1 cellular context compared by ENCODE assay signal in the genomic region with DNA sequence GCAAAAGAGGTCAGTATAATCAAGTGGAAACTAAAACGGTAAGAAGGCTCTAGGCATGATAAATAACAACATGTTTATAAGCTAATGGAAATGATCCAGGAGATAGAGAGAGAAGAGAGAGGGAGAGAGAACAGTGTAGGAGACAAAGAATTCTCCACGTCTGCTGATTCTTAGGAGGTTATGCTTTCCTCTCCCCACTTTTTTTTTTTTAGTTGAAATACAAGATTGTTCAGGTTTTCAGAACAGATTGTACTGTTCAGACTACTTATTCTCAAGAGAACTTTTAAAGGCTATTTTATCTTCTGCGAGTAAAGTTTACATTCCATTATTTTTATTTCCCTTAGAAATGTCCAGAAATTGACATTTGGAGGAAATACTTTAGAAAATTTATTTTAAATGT.
TF ChIP-seq lines count a peak whose summit lies in the region.

No MANE protein-coding gene starts in this region.

TF ChIP-seq in IMR-90, 13 proteins besides CTCF, POLR2A, EP300 and RAD21:
- TF ChIP-seq FOS (IDR thresholded peaks at IDR 0.05; ENCODE audit: low read depth, low read length) (no peak), NFE2L2 (IDR thresholded peaks at IDR 0.05; ENCODE audit: low read depth, low read length) (no peak), MXI1 (IDR thresholded peaks at IDR 0.05; ENCODE audit: borderline replicate concordance, low read depth, low read length) (no peak), CHD1 (IDR thresholded peaks at IDR 0.05; ENCODE audit: low read depth, low read length) (no peak), MAFK (IDR thresholded peaks at IDR 0.05; ENCODE audit: low read depth, low read length) (no peak), RFX5 (IDR thresholded peaks at IDR 0.05; ENCODE audit: low read depth, low read length) (no peak), BHLHE40 (IDR thresholded peaks at IDR 0.05; ENCODE audit: low read depth, low read length) (no peak), MAZ (IDR thresholded peaks at IDR 0.05; ENCODE audit: borderline replicate concordance, low read depth, low read length) (no peak), CEBPB (IDR thresholded peaks at IDR 0.05; ENCODE audit: low read depth, low read length) (no peak), SMC3 (IDR thresholded peaks at IDR 0.05; ENCODE audit: low read depth, low read length) (no peak)
- TF ChIP-seq, protein P1, sequence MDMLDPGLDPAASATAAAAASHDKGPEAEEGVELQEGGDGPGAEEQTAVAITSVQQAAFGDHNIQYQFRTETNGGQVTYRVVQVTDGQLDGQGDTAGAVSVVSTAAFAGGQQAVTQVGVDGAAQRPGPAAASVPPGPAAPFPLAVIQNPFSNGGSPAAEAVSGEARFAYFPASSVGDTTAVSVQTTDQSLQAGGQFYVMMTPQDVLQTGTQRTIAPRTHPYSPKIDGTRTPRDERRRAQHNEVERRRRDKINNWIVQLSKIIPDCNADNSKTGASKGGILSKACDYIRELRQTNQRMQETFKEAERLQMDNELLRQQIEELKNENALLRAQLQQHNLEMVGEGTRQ (IDR thresholded peaks at IDR 0.05; ENCODE audit: low read depth, low read length): no peak
- TF ChIP-seq, protein P2, sequence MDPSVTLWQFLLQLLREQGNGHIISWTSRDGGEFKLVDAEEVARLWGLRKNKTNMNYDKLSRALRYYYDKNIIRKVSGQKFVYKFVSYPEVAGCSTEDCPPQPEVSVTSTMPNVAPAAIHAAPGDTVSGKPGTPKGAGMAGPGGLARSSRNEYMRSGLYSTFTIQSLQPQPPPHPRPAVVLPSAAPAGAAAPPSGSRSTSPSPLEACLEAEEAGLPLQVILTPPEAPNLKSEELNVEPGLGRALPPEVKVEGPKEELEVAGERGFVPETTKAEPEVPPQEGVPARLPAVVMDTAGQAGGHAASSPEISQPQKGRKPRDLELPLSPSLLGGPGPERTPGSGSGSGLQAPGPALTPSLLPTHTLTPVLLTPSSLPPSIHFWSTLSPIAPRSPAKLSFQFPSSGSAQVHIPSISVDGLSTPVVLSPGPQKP (IDR thresholded peaks at IDR 0.05; ENCODE audit: borderline replicate concordance, low read depth, low read length): no peak
